8 cellular contexts compared by ENCODE assay signal in genomic region chr1:46616277-46617107, GRCh38.
DNase-seq lines count a peak whose midpoint lies in the region; ATAC-seq and TF ChIP-seq lines count a peak whose summit lies in the region.

Gene MOB3C, minus strand, starts transcription at chr1:46616811. Its CDS starts 3,490 bp downstream, at chr1:46613321.

- ATAC-seq in GM21526 (IDR thresholded peaks at IDR 0.05; ENCODE audit: low FRiP score, unreplicated experiment) = peak; percentile 54

- peak within 1 kb of the TSS; percentile 72 for H3K4me3 ChIP-seq in WI38 (ENCODE audit: low read depth, low read length)
- peak within 1 kb of the TSS; percentile 84 to 91 for H3K4me3 ChIP-seq in cardiac fibroblast (replicated peaks in 1 of 2; ENCODE audit: low read depth in 2 of 2, low read length in 2 of 2)

- TF ChIP-seq CTCF in WI38 (IDR thresholded peaks at IDR 0.05; ENCODE audit: low read depth, low read length) = no peak
- no peak for TF ChIP-seq CTCF in cardiac fibroblast (IDR thresholded peaks at IDR 0.05; ENCODE audit: low read depth, low read length)

- no peak for TF ChIP-seq RAD21 in Ishikawa (IDR thresholded peaks at IDR 0.05; ENCODE audit: low read depth)

- no peak for TF ChIP-seq EP300 in Ishikawa (IDR thresholded peaks at IDR 0.05; ENCODE audit: borderline replicate concordance)

- peak; percentile 61 for DNase-seq in DMS53 treated with DMSO at 0.1 percent for 48 hours (lab: John Stamatoyannopoulos, UW; ENCODE audit: unreplicated experiment)
- DNase-seq in cardiac fibroblast (ENCODE audit: low read depth in 2 of 2) = peak; percentile 72 to 88
- peak; percentile 62 for DNase-seq in inferior parietal cortex (ENCODE audit: extremely low spot score)
- peak; percentile 22 to 62 for DNase-seq in stimulated activated CD4-positive, alpha-beta T cell treated with anti-CD3 and anti-CD28 coated beads, Interleukin-12 subunit alpha, Interleukin-12 subunit beta, amount 100 ng/mL, for 24 hours (ENCODE audit: low read depth in 2 of 2)
- no peak for DNase-seq in middle frontal gyrus (ENCODE audit: extremely low spot score, low spot score)

TF ChIP-seq in Ishikawa, 13 proteins besides CTCF, POLR2A, EP300 and RAD21:
- TF ChIP-seq EGR1 (IDR thresholded peaks at IDR 0.05) (peak; percentile 90), REST (IDR thresholded peaks at IDR 0.05; ENCODE audit: low read depth) (no peak), FOXM1 (IDR thresholded peaks at IDR 0.05; ENCODE audit: borderline replicate concordance, low read depth) (no peak), CREB1 (IDR thresholded peaks at IDR 0.05; ENCODE audit: low read depth) (no peak), TCF12 (IDR thresholded peaks at IDR 0.05; ENCODE audit: low read depth) (0 out of 2 replicates have a peak, but pooled peaks have one; percentile 25), YY1 (IDR thresholded peaks at IDR 0.05; ENCODE audit: low read depth) (peak; percentile 24; the same call in 1 of the 2 replicates), MAX (IDR thresholded peaks at IDR 0.05) (peak; percentile 62)
